ENCODE assay signal across 27 cellular contexts in genomic region chr6:69379518-69379917, GRCh38.
A peak's percentile ranks its signal among the peaks of the same experiment; 100 is the strongest.
DNase-seq lines count a peak whose midpoint lies in the region; ATAC-seq and TF ChIP-seq lines count a peak whose summit lies in the region.
"Had no signal": no experiment of that assay in that cellular context is flagged by ENCODE, and none has a peak within 500 bp of the region (broad histone marks: within the 10 kb centered on the region; RNA-seq: fewer than 3 reads in every experiment).

No MANE protein-coding gene starts in this region.

- no peaks in the 10 kb centered on the region for H3K4me1 ChIP-seq in testis
- H3K4me1 ChIP-seq: BLaER1 treated with 17β-estradiol and CSF1 and Interleukin-3, amounts not matched to agents 10 nM and 100 nM had no signal

- H3K27me3 ChIP-seq in testis = no peaks in the 10 kb centered on the region
- H3K27me3 ChIP-seq: BLaER1 treated with 17β-estradiol and CSF1 and Interleukin-3, amounts not matched to agents 10 nM and 100 nM had no signal

- CTCF ChIA-PET in activated naive CD4-positive, alpha-beta T cell treated with anti-CD3 and anti-CD28 coated beads, Interleukin-2, amount 10 ng/mL, durations not matched to agents 7 days and 5 days (lab: Charles Lee) = no interaction called here

- H3K4me3 Mint-ChIP-seq in activated naive CD4-positive, alpha-beta T cell treated with anti-CD3 and anti-CD28 coated beads, Interleukin-2, amount 10 ng/mL, durations not matched to agents 7 days and 5 days = no peak overlapping the region
- H3K4me3 Mint-ChIP-seq: CD8-positive, alpha-beta memory T cell had no signal

- H3K36me3 Mint-ChIP-seq in activated naive CD4-positive, alpha-beta T cell treated with anti-CD3 and anti-CD28 coated beads, Interleukin-2, amount 10 ng/mL, durations not matched to agents 7 days and 5 days = no peaks in the 10 kb centered on the region
- H3K36me3 Mint-ChIP-seq: CD8-positive, alpha-beta memory T cell had no signal

- H3K4me1 Mint-ChIP-seq in activated naive CD4-positive, alpha-beta T cell treated with anti-CD3 and anti-CD28 coated beads, Interleukin-2, amount 10 ng/mL, durations not matched to agents 7 days and 5 days = no peaks in the 10 kb centered on the region
- H3K4me1 Mint-ChIP-seq: CD8-positive, alpha-beta memory T cell had no signal

- no peaks in the 10 kb centered on the region for H3K9me3 Mint-ChIP-seq in activated naive CD4-positive, alpha-beta T cell treated with anti-CD3 and anti-CD28 coated beads, Interleukin-2, amount 10 ng/mL, durations not matched to agents 7 days and 5 days

- TF ChIP-seq POLR2A in testis (IDR thresholded peaks at IDR 0.05) = no peak

- no peak overlapping the region for H3K27ac Mint-ChIP-seq in activated naive CD4-positive, alpha-beta T cell treated with anti-CD3 and anti-CD28 coated beads, Interleukin-2, amount 10 ng/mL, durations not matched to agents 7 days and 5 days
- H3K27ac Mint-ChIP-seq: CD8-positive, alpha-beta memory T cell had no signal

- no peaks in the 10 kb centered on the region for H3K27me3 Mint-ChIP-seq in activated naive CD4-positive, alpha-beta T cell treated with anti-CD3 and anti-CD28 coated beads, Interleukin-2, amount 10 ng/mL, durations not matched to agents 7 days and 5 days
- H3K27me3 Mint-ChIP-seq: CD8-positive, alpha-beta memory T cell had no signal

- intact Hi-C loops in left ventricle myocardium superior (cut with micrococcal nuclease) (no loop called here), testis (cut with DNase I; ENCODE audit: low total_unique reads) (no loop called here)

- peak; percentile 85 for ATAC-seq in left ventricle myocardium superior

- DNase-seq in DMS 273 (lab: John Stamatoyannopoulos, UW; ENCODE audit: unreplicated experiment) (peak; percentile 8), DMS 273 treated with DMSO at 0.1 percent for 48 hours (lab: John Stamatoyannopoulos, UW) (no peak), Ammon's horn (ENCODE audit: low spot score) (peak; percentile 30), cerebellar cortex (ENCODE audit: low spot score) (peak; percentile 78), left ventricle myocardium superior (no peak), middle frontal gyrus (ENCODE audit: extremely low spot score, low spot score) (no peak), testis (no peak)
- DNase-seq in activated naive CD4-positive, alpha-beta T cell treated with anti-CD3 and anti-CD28 coated beads, Interleukin-2, amount 10 ng/mL, durations not matched to agents 7 days and 5 days = no peak
- DNase-seq: ACHN; Calu3; CD8-positive, alpha-beta memory T cell; DMS53; GF-D8; GOT3; HCEC 1CT; KBM-7; MM.1S; NCI-H1048; NCI-H1436 treated with DMSO at 0.1 percent for 48 hours; NCI-H1930; NCI-H510A treated with DMSO at 0.1 percent for 48 hours; NCI-H774; SHP77; SW 1271 had no signal

- 86 to 88% methylated on average over 3 of the region's 3 CpGs for WGBS in testis, 2 donors

- H3K4me3 ChIP-seq in testis = no peak overlapping the region
- H3K4me3 ChIP-seq: BLaER1 treated with 17β-estradiol and CSF1 and Interleukin-3, amounts not matched to agents 10 nM and 100 nM; SK-N-MC had no signal

- no peaks in the 10 kb centered on the region for H3K9me3 ChIP-seq in testis
- H3K9me3 ChIP-seq: BLaER1 treated with 17β-estradiol and CSF1 and Interleukin-3, amounts not matched to agents 10 nM and 100 nM had no signal

- no peak for TF ChIP-seq CTCF in testis (IDR thresholded peaks at IDR 0.05)

- H3K27ac ChIP-seq in testis = no peak overlapping the region
- H3K27ac ChIP-seq: 22Rv1; BLaER1 treated with 17β-estradiol and CSF1 and Interleukin-3, amounts not matched to agents 10 nM and 100 nM; SK-N-MC had no signal

- no peaks in the 10 kb centered on the region for H3K36me3 ChIP-seq in testis (ENCODE audit: low read depth, missing control alignments)
- H3K36me3 ChIP-seq: BLaER1 treated with 17β-estradiol and CSF1 and Interleukin-3, amounts not matched to agents 10 nM and 100 nM had no signal

Comparison
In these comparisons a context has a peak if more than half of its experiments do, and no peak if none do; other contexts are left out.
1. DNase-seq: peak in DMS 273 (single experiment), Ammon's horn (single experiment) and cerebellar cortex (single experiment); none in DMS 273 treated with DMSO at 0.1 percent for 48 hours (single experiment), left ventricle myocardium superior (single experiment), middle frontal gyrus (single experiment), activated naive CD4-positive, alpha-beta T cell treated with anti-CD3 and anti-CD28 coated beads, Interleukin-2, amount 10 ng/mL, durations not matched to agents 7 days and 5 days (single experiment) and testis (single experiment).